In the genomic region with DNA sequence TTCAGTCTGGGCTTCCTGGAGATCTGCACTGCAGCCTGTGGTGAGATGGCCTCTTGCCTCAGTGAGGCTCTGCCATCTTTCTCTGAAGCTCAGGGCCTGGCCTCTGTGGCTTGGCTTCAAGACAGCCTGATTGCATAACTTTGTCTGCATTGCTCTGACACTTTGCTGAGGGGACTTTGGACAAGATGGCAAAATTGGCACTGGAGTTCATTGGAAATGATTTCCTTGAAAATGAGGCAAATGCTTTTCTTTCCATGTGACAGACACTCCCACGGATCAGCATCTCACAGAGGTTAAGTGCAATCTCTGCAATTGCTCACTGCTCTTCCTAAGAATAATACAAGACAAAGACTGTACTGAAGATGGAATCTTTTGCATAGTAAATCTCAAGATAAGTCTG, we compare ENCODE assay signal across 15 cellular contexts.
"Had no signal": no experiment of that assay in that cellular context is flagged by ENCODE, and none has a peak within 500 bp of the region (broad histone marks: within the 10 kb centered on the region; RNA-seq: fewer than 3 reads in every experiment).

No MANE protein-coding gene starts in this region.

- H2AFZ ChIP-seq: neural progenitor cell, parathyroid adenoma had no signal

- H3K27me3 ChIP-seq: body of pancreas, neural progenitor cell, stomach, uterus had no signal

- ATAC-seq: body of pancreas had no signal

- H3K36me3 ChIP-seq: left ventricle myocardium inferior, neural progenitor cell, stomach, uterus had no signal

- H3K4me1 ChIP-seq: body of pancreas, neural progenitor cell, parathyroid adenoma, uterus had no signal

- DNase-seq: activated CD4-positive, alpha-beta T cell treated with anti-CD3 and anti-CD28 coated beads, Interleukin-2, amount 10 ng/mL, durations not matched to agents 24 days and 14 days; activated naive CD4-positive, alpha-beta T cell treated with anti-CD3 and anti-CD28 coated beads, Interleukin-2, amount 50 U/mL, for 16 hours; amniotic stem cell; body of pancreas; cortex of kidney; effector memory CD4-positive, alpha-beta T cell; left ventricle myocardium inferior; stimulated activated CD4-positive, alpha-beta T cell treated with anti-CD3 and anti-CD28 coated beads, Interleukin-4, amount 100 ng/mL, for 4 hours; stomach; T-helper 1 cell; uterus had no signal

- H3K4me3 ChIP-seq: body of pancreas, left ventricle myocardium inferior, neural progenitor cell, skin epidermis, stomach, uterus had no signal

- H3K79me2 ChIP-seq: parathyroid adenoma had no signal

- H3K27ac ChIP-seq: body of pancreas, epithelial cell of prostate, neural progenitor cell, parathyroid adenoma, skin epidermis, stomach, uterus had no signal

- H3K9me3 ChIP-seq: body of pancreas, left ventricle myocardium inferior, stomach, uterus had no signal

- H3K4me2 ChIP-seq: neural progenitor cell had no signal

- H3K9ac ChIP-seq: neural progenitor cell, parathyroid adenoma had no signal
